In the genomic region with DNA sequence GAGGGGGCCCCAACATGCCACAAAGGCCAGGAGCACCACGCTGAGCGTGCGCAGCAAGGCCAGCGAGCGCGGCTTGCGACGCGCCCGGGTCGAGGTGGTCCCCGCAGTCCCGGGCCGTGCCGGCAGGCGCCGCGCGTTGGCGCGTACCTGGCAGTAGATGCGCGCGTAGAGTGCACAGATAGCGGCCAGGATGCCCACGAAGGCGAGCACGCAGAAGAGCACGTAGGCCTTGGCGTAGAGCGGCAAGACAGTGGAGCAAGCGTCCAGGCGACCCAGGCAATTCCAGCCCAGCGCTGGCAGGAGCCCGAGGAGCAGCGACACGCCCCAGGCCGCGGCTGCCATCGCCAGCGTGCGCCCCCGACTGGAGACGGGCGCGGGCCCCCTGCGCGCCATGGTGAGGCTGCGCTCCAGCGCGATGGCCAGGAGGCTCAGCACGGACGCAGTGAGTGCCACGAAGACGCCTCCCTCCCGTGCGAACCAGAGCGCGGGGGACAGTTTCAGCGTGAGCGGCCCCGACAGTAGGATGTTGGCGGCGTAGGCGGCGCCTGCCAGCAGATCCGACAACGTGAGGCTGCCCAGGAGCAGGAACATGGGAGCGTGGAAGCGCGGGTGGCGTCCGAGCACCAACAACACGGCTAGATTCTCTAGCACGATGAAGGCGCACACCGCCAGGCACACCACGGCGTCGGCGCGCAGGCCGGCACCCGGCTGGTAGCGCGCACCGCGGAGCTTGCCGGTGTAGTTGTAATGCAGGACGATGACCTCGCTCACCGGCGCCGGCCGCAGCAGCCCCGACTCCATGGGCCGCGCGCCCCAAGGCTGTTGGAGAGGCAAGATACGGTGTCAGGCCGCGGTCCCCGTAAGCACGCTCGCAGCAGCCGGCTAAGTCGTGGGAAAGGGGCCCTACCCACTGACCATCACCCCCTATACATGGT, we compare ENCODE assay signal across 10 cellular contexts.
A peak's percentile ranks its signal among the peaks of the same experiment; 100 is the strongest.
DNase-seq lines count a peak whose midpoint lies in the region; ATAC-seq lines count a peak whose summit lies in the region.
"Had no signal": no experiment of that assay in that cellular context is flagged by ENCODE, and none has a peak within 500 bp of the region (broad histone marks: within the 10 kb centered on the region; RNA-seq: fewer than 3 reads in every experiment).

No MANE protein-coding gene starts in this region.

- no peaks in the 10 kb centered on the region for H3K9me3 Mint-ChIP-seq in stimulated activated naive CD8-positive, alpha-beta T cell treated with anti-CD3 and anti-CD28 coated beads, Interleukin-15, amount 100 ng/mL, for 72 hours

- H3K27me3 Mint-ChIP-seq in stimulated activated naive CD8-positive, alpha-beta T cell treated with anti-CD3 and anti-CD28 coated beads, Interleukin-15, amount 100 ng/mL, for 72 hours = peaks cover 76% of the 10 kb centered on the region

- peak overlapping the region; percentile 66 to 83 for H3K4me3 Mint-ChIP-seq in stimulated activated naive CD8-positive, alpha-beta T cell treated with anti-CD3 and anti-CD28 coated beads, Interleukin-15, amount 100 ng/mL, for 72 hours

- DNase-seq in activated CD4-positive, CD25-positive, alpha-beta regulatory T cell treated with anti-CD3 and anti-CD28 coated beads, Interleukin-2, amount 50 U/mL, for 72 hours = no peak
- DNase-seq in activated gamma-delta T cell treated with Interleukin-2 at 50 U/mL for 16 hours (peak; percentile 55), iPS-NIHi11 (ENCODE audit: low spot score) (peak; percentile 85), NCI-H2029 (lab: John Stamatoyannopoulos, UW) (no peak)
- peak; percentile 51 to 55 for DNase-seq in stimulated activated naive CD8-positive, alpha-beta T cell treated with anti-CD3 and anti-CD28 coated beads, Interleukin-15, amount 100 ng/mL, for 72 hours
- DNase-seq: NCI-H1105 treated with DMSO at 0.1 percent for 48 hours, transverse colon had no signal

- H3K27ac Mint-ChIP-seq in stimulated activated naive CD8-positive, alpha-beta T cell treated with anti-CD3 and anti-CD28 coated beads, Interleukin-15, amount 100 ng/mL, for 72 hours = no peak overlapping the region

- ATAC-seq in activated CD4-positive, CD25-positive, alpha-beta regulatory T cell treated with anti-CD3 and anti-CD28 coated beads, Interleukin-2, amount 50 U/mL, for 24 hours = peak; percentile 49 to 60
- ATAC-seq in stimulated activated naive CD8-positive, alpha-beta T cell treated with anti-CD3 and anti-CD28 coated beads, Interleukin-15, amount 100 ng/mL, for 72 hours = peak; percentile 80
- ATAC-seq in HG02642 (IDR thresholded peaks at IDR 0.05; ENCODE audit: poor library complexity, unreplicated experiment) = no peak
- no peak for ATAC-seq in GM21367 (IDR thresholded peaks at IDR 0.05; ENCODE audit: unreplicated experiment)

- H3K4me1 Mint-ChIP-seq in stimulated activated naive CD8-positive, alpha-beta T cell treated with anti-CD3 and anti-CD28 coated beads, Interleukin-15, amount 100 ng/mL, for 72 hours = peaks cover 52% of the 10 kb centered on the region

Comparison
In these comparisons a context has a peak if more than half of its experiments do, and no peak if none do; other contexts are left out.
1. ATAC-seq: peak in activated CD4-positive, CD25-positive, alpha-beta regulatory T cell treated with anti-CD3 and anti-CD28 coated beads, Interleukin-2, amount 50 U/mL, for 24 hours (2 of 2) and stimulated activated naive CD8-positive, alpha-beta T cell treated with anti-CD3 and anti-CD28 coated beads, Interleukin-15, amount 100 ng/mL, for 72 hours (single experiment); none in HG02642 (single experiment) and GM21367 (single experiment).
2. DNase-seq: peak in activated gamma-delta T cell treated with Interleukin-2 at 50 U/mL for 16 hours (single experiment), iPS-NIHi11 (single experiment) and stimulated activated naive CD8-positive, alpha-beta T cell treated with anti-CD3 and anti-CD28 coated beads, Interleukin-15, amount 100 ng/mL, for 72 hours (2 of 2); none in activated CD4-positive, CD25-positive, alpha-beta regulatory T cell treated with anti-CD3 and anti-CD28 coated beads, Interleukin-2, amount 50 U/mL, for 72 hours (single experiment) and NCI-H2029 (single experiment).